ENCODE assay signal across 19 cellular contexts in the genomic region with DNA sequence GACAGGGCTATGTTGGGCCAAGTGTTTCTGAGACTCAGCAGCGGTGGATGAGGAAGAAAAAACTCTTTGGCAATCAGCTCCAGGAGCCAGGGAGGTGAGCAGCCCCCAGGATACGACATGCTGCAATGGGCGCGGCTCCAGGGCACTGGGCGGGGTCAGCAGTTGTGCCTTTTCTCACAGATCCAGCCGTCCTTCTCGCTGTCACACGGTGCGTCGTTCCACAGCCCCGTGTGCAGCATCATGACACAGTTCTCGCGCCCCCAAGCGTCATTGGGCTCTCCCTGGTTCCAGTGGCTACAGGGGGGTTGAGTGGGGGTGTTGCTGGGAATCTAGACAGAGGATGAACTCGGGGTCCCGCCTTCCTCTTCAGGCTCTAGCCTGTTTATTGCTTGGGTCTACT. TPM values are rescaled to one million over a fixed set of nuclear protein-coding genes. Genes with fewer than 3 reads are reported as not detected.
DNase-seq lines count a peak whose midpoint lies in the region; ATAC-seq lines count a peak whose summit lies in the region.
"Had no signal": no experiment of that assay in that cellular context is flagged by ENCODE, and none has a peak within 500 bp of the region (broad histone marks: within the 10 kb centered on the region; RNA-seq: fewer than 3 reads in every experiment).

No MANE protein-coding gene starts in this region.

- H3K4me2 ChIP-seq in trophoblast cell (ENCODE audit: low read length) = no peak overlapping the region

- H3K14ac ChIP-seq in trophoblast cell (ENCODE audit: low read length) = no peak overlapping the region

- H3K79me2 ChIP-seq in trophoblast cell (ENCODE audit: control insufficient read depth, insufficient read depth, low read length, poor library complexity) = no peaks in the 10 kb centered on the region

- no peaks in the 10 kb centered on the region for H3K36me3 ChIP-seq in trophoblast cell (ENCODE audit: control insufficient read depth in 1 of 2, insufficient read depth in 2 of 2, low read length in 2 of 2)
- H3K36me3 ChIP-seq: breast epithelium, HAP-1, lower lobe of right lung had no signal

- H3K79me1 ChIP-seq in trophoblast cell (ENCODE audit: low read length) = no peaks in the 10 kb centered on the region

- H3K9me3 ChIP-seq in T-helper 17 cell (ENCODE audit: control insufficient read depth, low read length, poor library complexity, severe bottlenecking) = no peaks in the 10 kb centered on the region
- peaks cover 8% of the 10 kb centered on the region for H3K9me3 ChIP-seq in trophoblast cell (ENCODE audit: insufficient read depth, low read depth, low read length)
- H3K9me3 ChIP-seq: breast epithelium, HAP-1, lower lobe of right lung, testis had no signal

- no peak overlapping the region for H2AFZ ChIP-seq in trophoblast cell (ENCODE audit: insufficient read depth, low read length, poor library complexity)

- H4K12ac ChIP-seq in trophoblast cell (ENCODE audit: low read depth, low read length) = no peak overlapping the region

- H3K4me1 ChIP-seq in trophoblast cell (ENCODE audit: control insufficient read depth in 1 of 2, insufficient read depth in 2 of 2, low read length in 2 of 2) = no peaks in the 10 kb centered on the region
- H3K4me1 ChIP-seq: breast epithelium, HAP-1 had no signal

- peaks cover 0 to 6% of the 10 kb centered on the region in 2 donors for H3K9me3 Mint-ChIP-seq in stimulated activated naive CD8-positive, alpha-beta T cell treated with anti-CD3 and anti-CD28 coated beads, Interleukin-15, amount 100 ng/mL, for 72 hours
- H3K9me3 Mint-ChIP-seq: activated naive CD8-positive, alpha-beta T cell treated with anti-CD3 and anti-CD28 coated beads for 36 hours had no signal

- no CpG with 5 or more reads among the region's 16 CpGs for WGBS in trophoblast cell (ENCODE audit: extremely low coverage, insufficient coverage, insufficient read length)

- no peak overlapping the region for H3K23ac ChIP-seq in trophoblast cell (ENCODE audit: low read length)

- no peak overlapping the region for H2AK5ac ChIP-seq in trophoblast cell (ENCODE audit: low read length)

- intact Hi-C loops in head of caudate nucleus (cut with DNase I) = no loop called here

- H2BK120ac ChIP-seq in trophoblast cell (ENCODE audit: insufficient read depth, low read length, poor library complexity) = no peak overlapping the region

- no peak overlapping the region for H3K4ac ChIP-seq in trophoblast cell (ENCODE audit: low read depth, low read length)

- H3K27ac Mint-ChIP-seq in stimulated activated naive CD8-positive, alpha-beta T cell treated with anti-CD3 and anti-CD28 coated beads, Interleukin-15, amount 100 ng/mL, for 72 hours = no peak overlapping the region
- H3K27ac Mint-ChIP-seq in T-helper 17 cell = peak overlapping the region; percentile 32
- H3K27ac Mint-ChIP-seq: activated naive CD8-positive, alpha-beta T cell treated with anti-CD3 and anti-CD28 coated beads for 36 hours; nephron progenitor cell had no signal

- H3K9ac ChIP-seq in trophoblast cell (ENCODE audit: low read length) = no peak overlapping the region

- H3K36me3 Mint-ChIP-seq in T-helper 17 cell (ENCODE audit: low read depth) = peaks cover 9% of the 10 kb centered on the region
- H3K36me3 Mint-ChIP-seq: activated naive CD8-positive, alpha-beta T cell treated with anti-CD3 and anti-CD28 coated beads for 36 hours had no signal

- no peak overlapping the region for H3K4me3 ChIP-seq in trophoblast cell (ENCODE audit: low read depth, low read length)
- H3K4me3 ChIP-seq: breast epithelium, HAP-1, testis had no signal

- H4K91ac ChIP-seq in trophoblast cell (ENCODE audit: low read depth, low read length) = no peak overlapping the region

- no peak overlapping the region for H2BK12ac ChIP-seq in trophoblast cell (ENCODE audit: low read length)

- ATAC-seq in stimulated activated naive CD8-positive, alpha-beta T cell treated with anti-CD3 and anti-CD28 coated beads, Interleukin-15, Interleukin-2, amounts not matched to agents 100 U/mL and 50 U/mL, for 24 hours = peak; percentile 39
- ATAC-seq in stimulated activated naive CD8-positive, alpha-beta T cell treated with anti-CD3 and anti-CD28 coated beads, Interleukin-15, amount 100 ng/mL, for 72 hours = no peak
- ATAC-seq in T-helper 17 cell = peak; percentile 52
- no peak for ATAC-seq in GM21786 (IDR thresholded peaks at IDR 0.05; ENCODE audit: unreplicated experiment)

- H3K27me3 Mint-ChIP-seq in stimulated activated naive CD8-positive, alpha-beta T cell treated with anti-CD3 and anti-CD28 coated beads, Interleukin-15, amount 100 ng/mL, for 72 hours = peaks cover 57% of the 10 kb centered on the region
- H3K27me3 Mint-ChIP-seq in T-helper 17 cell = peaks cover 40% of the 10 kb centered on the region

- H3K18ac ChIP-seq in trophoblast cell (ENCODE audit: low read length) = no peak overlapping the region

- DNase-seq in stimulated activated naive CD8-positive, alpha-beta T cell treated with anti-CD3 and anti-CD28 coated beads, Interleukin-15, Interleukin-2, amounts not matched to agents 100 U/mL and 50 U/mL, for 24 hours = no peak
- DNase-seq in stimulated activated naive CD8-positive, alpha-beta T cell treated with anti-CD3 and anti-CD28 coated beads, Interleukin-15, amount 100 ng/mL, for 72 hours = no peak
- DNase-seq in T-helper 17 cell (no peak), trophoblast cell (no peak), head of caudate nucleus (no peak)
- DNase-seq: activated CD4-positive, alpha-beta T cell treated with anti-CD3 and anti-CD28 coated beads for 1 hour; activated naive CD8-positive, alpha-beta T cell treated with anti-CD3 and anti-CD28 coated beads for 36 hours; activated T-cell treated with anti-CD3 and anti-CD28 coated beads, Interleukin-2, amount 50 U/mL, for 1 hour; DMS153; lower lobe of right lung; NCI-H1694 treated with DMSO at 0.1 percent for 48 hours; NCI-H510A; nephron progenitor cell; testis had no signal

- no peak overlapping the region for H3K4me3 Mint-ChIP-seq in stimulated activated naive CD8-positive, alpha-beta T cell treated with anti-CD3 and anti-CD28 coated beads, Interleukin-15, amount 100 ng/mL, for 72 hours
- peak overlapping the region; percentile 39 for H3K4me3 Mint-ChIP-seq in T-helper 17 cell
- H3K4me3 Mint-ChIP-seq: nephron progenitor cell had no signal

- H3K27ac ChIP-seq in trophoblast cell (ENCODE audit: low read depth, low read length) = no peak overlapping the region
- H3K27ac ChIP-seq: breast epithelium, lower lobe of right lung, RWPE1, testis had no signal

- no peak overlapping the region for H4K8ac ChIP-seq in trophoblast cell (ENCODE audit: low read depth, low read length)

- H2BK5ac ChIP-seq in trophoblast cell (ENCODE audit: low read depth, low read length, poor library complexity) = no peak overlapping the region

- H3K4me1 Mint-ChIP-seq in stimulated activated naive CD8-positive, alpha-beta T cell treated with anti-CD3 and anti-CD28 coated beads, Interleukin-15, amount 100 ng/mL, for 72 hours = peaks cover 24% of the 10 kb centered on the region
- peaks cover 7% of the 10 kb centered on the region for H3K4me1 Mint-ChIP-seq in T-helper 17 cell
- H3K4me1 Mint-ChIP-seq: nephron progenitor cell had no signal

- H3K27me3 ChIP-seq in trophoblast cell (ENCODE audit: insufficient read depth, low read length) = peaks cover 39% of the 10 kb centered on the region
- H3K27me3 ChIP-seq: testis had no signal

RNA-seq across cellular contexts. Expression of a gene that starts 2.7 kb away (rescaled TPM):
- total RNA-seq in T-helper 17 cell = not detected
- not detected in 2 replicates for polyA plus RNA-seq in trophoblast cell (2013)
- total RNA-seq: activated naive CD8-positive, alpha-beta T cell treated with anti-CD3 and anti-CD28 coated beads for 36 hours; T-helper 1 cell treated with Interleukin-12 subunit alpha and Interleukin-12 subunit beta and Interleukin-4 antibody, amounts not matched to agents 30 ng/mL and 1 ng/mL, for 36 hours had no signal

RNA-seq across cellular contexts. Expression of a gene that starts 18.1 kb away (rescaled TPM):
- total RNA-seq in T-helper 17 cell = not detected
- not detected in 2 replicates for polyA plus RNA-seq in trophoblast cell (2013)
- total RNA-seq: activated naive CD8-positive, alpha-beta T cell treated with anti-CD3 and anti-CD28 coated beads for 36 hours; T-helper 1 cell treated with Interleukin-12 subunit alpha and Interleukin-12 subunit beta and Interleukin-4 antibody, amounts not matched to agents 30 ng/mL and 1 ng/mL, for 36 hours had no signal

RNA-seq across cellular contexts. Expression of a gene that starts 27.3 kb away (rescaled TPM):
- 1 to 10 TPM in 1 of 2 donors, not detected in 1; 7.0 TPM for total RNA-seq in T-helper 17 cell
- not detected in 2 replicates for polyA plus RNA-seq in trophoblast cell (2013)
- total RNA-seq: T-helper 1 cell treated with Interleukin-12 subunit alpha and Interleukin-12 subunit beta and Interleukin-4 antibody, amounts not matched to agents 30 ng/mL and 1 ng/mL, for 36 hours had no signal

RNA-seq across cellular contexts. Expression of a gene that starts 33.8 kb away (rescaled TPM):
- total RNA-seq in T-helper 17 cell = under 1 TPM in 1 of 2 donors, not detected in 1; 0.17 TPM
- polyA plus RNA-seq in trophoblast cell (2013) = not detected in 2 replicates
- total RNA-seq: activated naive CD8-positive, alpha-beta T cell treated with anti-CD3 and anti-CD28 coated beads for 36 hours; T-helper 1 cell treated with Interleukin-12 subunit alpha and Interleukin-12 subunit beta and Interleukin-4 antibody, amounts not matched to agents 30 ng/mL and 1 ng/mL, for 36 hours had no signal

RNA-seq across cellular contexts. Expression of a gene that starts 48.6 kb away (rescaled TPM):
- total RNA-seq in T-helper 17 cell = 10 to 100 TPM; 55.5 to 69.8 TPM
- polyA plus RNA-seq in trophoblast cell (2013) = 69.3 and 70.1 TPM in 2 replicates

Comparison
In these comparisons a context has a peak if more than half of its experiments do, and no peak if none do; other contexts are left out.
1. ATAC-seq: peak in stimulated activated naive CD8-positive, alpha-beta T cell treated with anti-CD3 and anti-CD28 coated beads, Interleukin-15, Interleukin-2, amounts not matched to agents 100 U/mL and 50 U/mL, for 24 hours (single experiment) and T-helper 17 cell (single experiment); none in stimulated activated naive CD8-positive, alpha-beta T cell treated with anti-CD3 and anti-CD28 coated beads, Interleukin-15, amount 100 ng/mL, for 72 hours (single experiment) and GM21786 (single experiment).